Comparison of ENCODE assay signal across 1 cellular context in the genomic region with DNA sequence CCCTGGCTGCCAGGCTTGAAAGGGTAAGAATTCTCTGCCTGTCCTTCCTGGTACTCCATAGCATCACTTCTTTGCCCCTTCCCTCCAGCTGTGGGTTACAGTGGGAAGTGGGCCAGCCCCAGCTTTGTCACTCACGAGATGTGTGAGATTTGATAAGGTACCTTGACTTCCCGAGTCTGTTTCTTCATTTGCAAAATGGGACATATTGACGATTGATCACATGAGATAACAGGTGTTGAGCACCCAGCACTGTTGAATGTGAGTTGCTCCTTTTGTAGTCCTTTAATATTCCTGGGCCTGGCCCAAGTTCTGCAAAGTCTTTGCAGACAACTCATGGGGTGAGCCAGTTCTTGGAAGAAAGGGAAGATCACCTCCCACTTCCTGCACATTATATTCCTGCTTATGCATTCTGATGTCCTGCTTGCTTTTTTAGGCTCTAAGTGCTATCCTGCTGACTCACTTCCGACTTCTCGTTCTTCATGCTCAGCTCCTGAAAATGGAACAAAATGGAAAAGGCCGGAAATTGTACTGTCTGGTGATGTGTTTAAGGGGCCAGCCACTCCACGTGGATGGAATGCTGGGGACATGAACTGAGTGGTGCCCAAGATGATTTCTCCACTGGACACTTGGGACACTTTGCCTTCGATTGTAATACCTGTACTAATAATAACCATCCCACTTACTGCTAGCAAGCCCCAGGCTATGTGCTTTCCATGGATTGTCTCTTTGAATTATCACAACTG.
TF ChIP-seq lines count a peak whose summit lies in the region.

No MANE protein-coding gene starts in this region.

TF ChIP-seq in K562, 482 proteins besides CTCF, POLR2A, EP300 and RAD21 (continued from another document and continues in another):
- no peak for TF ChIP-seq NELFE (IDR thresholded peaks at IDR 0.05; ENCODE audit: insufficient read depth, insufficient read length)
- TF ChIP-seq CBFA2T3 (IDR thresholded peaks at IDR 0.05), result no peak; the same call in 1 of the 2 replicates
- TF ChIP-seq MAX (CRISPR knock-in tag; IDR thresholded peaks at IDR 0.05), result no peak
- no peak for TF ChIP-seq RBM14 (IDR thresholded peaks at IDR 0.05; ENCODE audit: borderline replicate concordance, insufficient read depth, low read depth, low read length)
- TF ChIP-seq ZNF263 (CRISPR knock-in tag; IDR thresholded peaks at IDR 0.05; ENCODE audit: borderline replicate concordance), result no peak
- no peak for TF ChIP-seq SMARCC2 (IDR thresholded peaks at IDR 0.05; ENCODE audit: low read depth)
- no peak for TF ChIP-seq ZNF668 (CRISPR knock-in tag; IDR thresholded peaks at IDR 0.05)
- 0 out of 2 replicates have a peak, but pooled peaks have one; percentile 15 for TF ChIP-seq ZBTB12 (CRISPR knock-in tag; IDR thresholded peaks at IDR 0.05)
- no peak for TF ChIP-seq ZNF197 (CRISPR knock-in tag; IDR thresholded peaks at IDR 0.05; ENCODE audit: low read depth)
- TF ChIP-seq ATF6 (CRISPR knock-in tag; IDR thresholded peaks at IDR 0.05), result no peak
- peak; percentile 13; the same call in 1 of the 2 replicates for TF ChIP-seq NFIX (CRISPR knock-in tag; IDR thresholded peaks at IDR 0.05; ENCODE audit: low read depth)
- no peak for TF ChIP-seq HDGF (IDR thresholded peaks at IDR 0.05)
- no peak for TF ChIP-seq ZBED1 (IDR thresholded peaks at IDR 0.05)
- TF ChIP-seq PYGO2 (tag; IDR thresholded peaks at IDR 0.05), result no peak
- TF ChIP-seq CREB3 (tag; conservative IDR thresholded peaks at IDR 0.05; ENCODE audit: low read depth), result no peak; the same call in 1 of the 2 replicates
- TF ChIP-seq MBD2 (IDR thresholded peaks at IDR 0.05; ENCODE audit: borderline replicate concordance, low read depth), result peak; percentile 52; the same call in 1 of the 2 replicates
- TF ChIP-seq TBP (optimal IDR thresholded peaks at IDR 0.05; ENCODE audit: low read depth, low read length), result peak; percentile 66
- TF ChIP-seq, protein P1, sequence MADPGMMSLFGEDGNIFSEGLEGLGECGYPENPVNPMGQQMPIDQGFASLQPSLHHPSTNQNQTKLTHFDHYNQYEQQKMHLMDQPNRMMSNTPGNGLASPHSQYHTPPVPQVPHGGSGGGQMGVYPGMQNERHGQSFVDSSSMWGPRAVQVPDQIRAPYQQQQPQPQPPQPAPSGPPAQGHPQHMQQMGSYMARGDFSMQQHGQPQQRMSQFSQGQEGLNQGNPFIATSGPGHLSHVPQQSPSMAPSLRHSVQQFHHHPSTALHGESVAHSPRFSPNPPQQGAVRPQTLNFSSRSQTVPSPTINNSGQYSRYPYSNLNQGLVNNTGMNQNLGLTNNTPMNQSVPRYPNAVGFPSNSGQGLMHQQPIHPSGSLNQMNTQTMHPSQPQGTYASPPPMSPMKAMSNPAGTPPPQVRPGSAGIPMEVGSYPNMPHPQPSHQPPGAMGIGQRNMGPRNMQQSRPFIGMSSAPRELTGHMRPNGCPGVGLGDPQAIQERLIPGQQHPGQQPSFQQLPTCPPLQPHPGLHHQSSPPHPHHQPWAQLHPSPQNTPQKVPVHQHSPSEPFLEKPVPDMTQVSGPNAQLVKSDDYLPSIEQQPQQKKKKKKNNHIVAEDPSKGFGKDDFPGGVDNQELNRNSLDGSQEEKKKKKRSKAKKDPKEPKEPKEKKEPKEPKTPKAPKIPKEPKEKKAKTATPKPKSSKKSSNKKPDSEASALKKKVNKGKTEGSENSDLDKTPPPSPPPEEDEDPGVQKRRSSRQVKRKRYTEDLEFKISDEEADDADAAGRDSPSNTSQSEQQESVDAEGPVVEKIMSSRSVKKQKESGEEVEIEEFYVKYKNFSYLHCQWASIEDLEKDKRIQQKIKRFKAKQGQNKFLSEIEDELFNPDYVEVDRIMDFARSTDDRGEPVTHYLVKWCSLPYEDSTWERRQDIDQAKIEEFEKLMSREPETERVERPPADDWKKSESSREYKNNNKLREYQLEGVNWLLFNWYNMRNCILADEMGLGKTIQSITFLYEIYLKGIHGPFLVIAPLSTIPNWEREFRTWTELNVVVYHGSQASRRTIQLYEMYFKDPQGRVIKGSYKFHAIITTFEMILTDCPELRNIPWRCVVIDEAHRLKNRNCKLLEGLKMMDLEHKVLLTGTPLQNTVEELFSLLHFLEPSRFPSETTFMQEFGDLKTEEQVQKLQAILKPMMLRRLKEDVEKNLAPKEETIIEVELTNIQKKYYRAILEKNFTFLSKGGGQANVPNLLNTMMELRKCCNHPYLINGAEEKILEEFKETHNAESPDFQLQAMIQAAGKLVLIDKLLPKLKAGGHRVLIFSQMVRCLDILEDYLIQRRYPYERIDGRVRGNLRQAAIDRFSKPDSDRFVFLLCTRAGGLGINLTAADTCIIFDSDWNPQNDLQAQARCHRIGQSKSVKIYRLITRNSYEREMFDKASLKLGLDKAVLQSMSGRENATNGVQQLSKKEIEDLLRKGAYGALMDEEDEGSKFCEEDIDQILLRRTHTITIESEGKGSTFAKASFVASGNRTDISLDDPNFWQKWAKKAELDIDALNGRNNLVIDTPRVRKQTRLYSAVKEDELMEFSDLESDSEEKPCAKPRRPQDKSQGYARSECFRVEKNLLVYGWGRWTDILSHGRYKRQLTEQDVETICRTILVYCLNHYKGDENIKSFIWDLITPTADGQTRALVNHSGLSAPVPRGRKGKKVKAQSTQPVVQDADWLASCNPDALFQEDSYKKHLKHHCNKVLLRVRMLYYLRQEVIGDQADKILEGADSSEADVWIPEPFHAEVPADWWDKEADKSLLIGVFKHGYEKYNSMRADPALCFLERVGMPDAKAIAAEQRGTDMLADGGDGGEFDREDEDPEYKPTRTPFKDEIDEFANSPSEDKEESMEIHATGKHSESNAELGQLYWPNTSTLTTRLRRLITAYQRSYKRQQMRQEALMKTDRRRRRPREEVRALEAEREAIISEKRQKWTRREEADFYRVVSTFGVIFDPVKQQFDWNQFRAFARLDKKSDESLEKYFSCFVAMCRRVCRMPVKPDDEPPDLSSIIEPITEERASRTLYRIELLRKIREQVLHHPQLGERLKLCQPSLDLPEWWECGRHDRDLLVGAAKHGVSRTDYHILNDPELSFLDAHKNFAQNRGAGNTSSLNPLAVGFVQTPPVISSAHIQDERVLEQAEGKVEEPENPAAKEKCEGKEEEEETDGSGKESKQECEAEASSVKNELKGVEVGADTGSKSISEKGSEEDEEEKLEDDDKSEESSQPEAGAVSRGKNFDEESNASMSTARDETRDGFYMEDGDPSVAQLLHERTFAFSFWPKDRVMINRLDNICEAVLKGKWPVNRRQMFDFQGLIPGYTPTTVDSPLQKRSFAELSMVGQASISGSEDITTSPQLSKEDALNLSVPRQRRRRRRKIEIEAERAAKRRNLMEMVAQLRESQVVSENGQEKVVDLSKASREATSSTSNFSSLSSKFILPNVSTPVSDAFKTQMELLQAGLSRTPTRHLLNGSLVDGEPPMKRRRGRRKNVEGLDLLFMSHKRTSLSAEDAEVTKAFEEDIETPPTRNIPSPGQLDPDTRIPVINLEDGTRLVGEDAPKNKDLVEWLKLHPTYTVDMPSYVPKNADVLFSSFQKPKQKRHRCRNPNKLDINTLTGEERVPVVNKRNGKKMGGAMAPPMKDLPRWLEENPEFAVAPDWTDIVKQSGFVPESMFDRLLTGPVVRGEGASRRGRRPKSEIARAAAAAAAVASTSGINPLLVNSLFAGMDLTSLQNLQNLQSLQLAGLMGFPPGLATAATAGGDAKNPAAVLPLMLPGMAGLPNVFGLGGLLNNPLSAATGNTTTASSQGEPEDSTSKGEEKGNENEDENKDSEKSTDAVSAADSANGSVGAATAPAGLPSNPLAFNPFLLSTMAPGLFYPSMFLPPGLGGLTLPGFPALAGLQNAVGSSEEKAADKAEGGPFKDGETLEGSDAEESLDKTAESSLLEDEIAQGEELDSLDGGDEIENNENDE (IDR thresholded peaks at IDR 0.05; ENCODE audit: low read depth, low read length), result no peak
- TF ChIP-seq DIDO1 (tag; IDR thresholded peaks at IDR 0.05; ENCODE audit: low read depth), result no peak
- TF ChIP-seq, protein P2, sequence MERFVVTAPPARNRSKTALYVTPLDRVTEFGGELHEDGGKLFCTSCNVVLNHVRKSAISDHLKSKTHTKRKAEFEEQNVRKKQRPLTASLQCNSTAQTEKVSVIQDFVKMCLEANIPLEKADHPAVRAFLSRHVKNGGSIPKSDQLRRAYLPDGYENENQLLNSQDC (CRISPR knock-in tag; IDR thresholded peaks at IDR 0.05), result no peak
- peak; percentile 61 for TF ChIP-seq SMARCA4 (IDR thresholded peaks at IDR 0.05)
- TF ChIP-seq PHTF2 (CRISPR knock-in tag; IDR thresholded peaks at IDR 0.05), result no peak
- TF ChIP-seq SETDB1 (IDR thresholded peaks at IDR 0.05; ENCODE audit: low read length), result no peak
- no peak for TF ChIP-seq SMARCB1 (IDR thresholded peaks at IDR 0.05; ENCODE audit: insufficient read length, low read depth)
- TF ChIP-seq GTF2A2 (tag; IDR thresholded peaks at IDR 0.05), result no peak
- no peak; a peak in 1 of 4 replicates for TF ChIP-seq ARNT (IDR thresholded peaks at IDR 0.05)
- TF ChIP-seq GATAD2B (IDR thresholded peaks at IDR 0.05; ENCODE audit: borderline replicate concordance), result no peak
- TF ChIP-seq ARID3A (IDR thresholded peaks at IDR 0.05; ENCODE audit: borderline replicate concordance, low read depth, low read length), result peak; percentile 72; the same call in 1 of the 2 replicates
- TF ChIP-seq, protein P3, sequence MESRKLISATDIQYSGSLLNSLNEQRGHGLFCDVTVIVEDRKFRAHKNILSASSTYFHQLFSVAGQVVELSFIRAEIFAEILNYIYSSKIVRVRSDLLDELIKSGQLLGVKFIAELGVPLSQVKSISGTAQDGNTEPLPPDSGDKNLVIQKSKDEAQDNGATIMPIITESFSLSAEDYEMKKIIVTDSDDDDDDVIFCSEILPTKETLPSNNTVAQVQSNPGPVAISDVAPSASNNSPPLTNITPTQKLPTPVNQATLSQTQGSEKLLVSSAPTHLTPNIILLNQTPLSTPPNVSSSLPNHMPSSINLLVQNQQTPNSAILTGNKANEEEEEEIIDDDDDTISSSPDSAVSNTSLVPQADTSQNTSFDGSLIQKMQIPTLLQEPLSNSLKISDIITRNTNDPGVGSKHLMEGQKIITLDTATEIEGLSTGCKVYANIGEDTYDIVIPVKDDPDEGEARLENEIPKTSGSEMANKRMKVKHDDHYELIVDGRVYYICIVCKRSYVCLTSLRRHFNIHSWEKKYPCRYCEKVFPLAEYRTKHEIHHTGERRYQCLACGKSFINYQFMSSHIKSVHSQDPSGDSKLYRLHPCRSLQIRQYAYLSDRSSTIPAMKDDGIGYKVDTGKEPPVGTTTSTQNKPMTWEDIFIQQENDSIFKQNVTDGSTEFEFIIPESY (CRISPR knock-in tag; IDR thresholded peaks at IDR 0.05), result no peak
